ENCODE assay signal across 1 cellular context in the genomic region with DNA sequence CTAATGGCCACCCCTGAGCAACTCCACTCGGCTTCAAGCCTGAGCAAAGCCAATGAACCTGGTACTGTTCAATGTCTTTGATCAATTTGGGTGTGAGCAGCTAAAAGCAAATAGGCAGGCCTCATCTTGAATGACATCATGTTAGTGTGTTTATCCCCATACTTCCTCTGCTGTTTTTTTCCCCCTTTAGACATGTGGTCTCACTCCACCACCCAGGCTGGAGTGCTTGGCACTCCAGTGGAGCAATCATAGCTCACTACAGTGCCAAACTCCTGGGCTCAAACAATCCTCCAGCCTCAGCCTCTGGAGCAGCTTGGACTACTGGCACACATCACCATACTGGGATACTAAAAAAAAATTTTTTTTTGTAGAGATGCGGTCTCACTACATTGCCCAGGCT.
TF ChIP-seq lines count a peak whose summit lies in the region.

No MANE protein-coding gene starts in this region.

TF ChIP-seq in IMR-90, 13 proteins besides CTCF, POLR2A, EP300 and RAD21 (continued from another document):
- TF ChIP-seq FOS (IDR thresholded peaks at IDR 0.05; ENCODE audit: low read depth, low read length) (no peak), CEBPB (IDR thresholded peaks at IDR 0.05; ENCODE audit: low read depth, low read length) (no peak), BHLHE40 (IDR thresholded peaks at IDR 0.05; ENCODE audit: low read depth, low read length) (no peak)
- TF ChIP-seq, protein P1, sequence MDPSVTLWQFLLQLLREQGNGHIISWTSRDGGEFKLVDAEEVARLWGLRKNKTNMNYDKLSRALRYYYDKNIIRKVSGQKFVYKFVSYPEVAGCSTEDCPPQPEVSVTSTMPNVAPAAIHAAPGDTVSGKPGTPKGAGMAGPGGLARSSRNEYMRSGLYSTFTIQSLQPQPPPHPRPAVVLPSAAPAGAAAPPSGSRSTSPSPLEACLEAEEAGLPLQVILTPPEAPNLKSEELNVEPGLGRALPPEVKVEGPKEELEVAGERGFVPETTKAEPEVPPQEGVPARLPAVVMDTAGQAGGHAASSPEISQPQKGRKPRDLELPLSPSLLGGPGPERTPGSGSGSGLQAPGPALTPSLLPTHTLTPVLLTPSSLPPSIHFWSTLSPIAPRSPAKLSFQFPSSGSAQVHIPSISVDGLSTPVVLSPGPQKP (IDR thresholded peaks at IDR 0.05; ENCODE audit: borderline replicate concordance, low read depth, low read length) = no peak
